1 cellular context compared by ENCODE assay signal in genomic region chr3:3998140-3998977, GRCh38.
A peak's percentile ranks its signal among the peaks of the same experiment; 100 is the strongest.
TF ChIP-seq lines count a peak whose summit lies in the region.

No MANE protein-coding gene starts in this region.

TF ChIP-seq in HepG2, 621 proteins besides CTCF, POLR2A, EP300 and RAD21 (continued from another document):
- TF ChIP-seq HNRNPLL (IDR thresholded peaks at IDR 0.05; ENCODE audit: low read depth, low read length, poor library complexity, severe bottlenecking) = no peak
- TF ChIP-seq STAT5B (CRISPR knock-in tag; IDR thresholded peaks at IDR 0.05) = no peak
- no peak for TF ChIP-seq ZNF674 (CRISPR knock-in tag; IDR thresholded peaks at IDR 0.05; ENCODE audit: low read depth)
- no peak for TF ChIP-seq ZNF557 (CRISPR knock-in tag; IDR thresholded peaks at IDR 0.05)
- no peak for TF ChIP-seq FIP1L1 (IDR thresholded peaks at IDR 0.05; ENCODE audit: borderline replicate concordance, insufficient read depth, low read depth, low read length)
- TF ChIP-seq SNRNP70 (IDR thresholded peaks at IDR 0.05; ENCODE audit: low read depth, low read length) = no peak
- peak; percentile 97 for TF ChIP-seq ZNF629 (CRISPR knock-in tag; conservative IDR thresholded peaks at IDR 0.05)
